In the genomic region with DNA sequence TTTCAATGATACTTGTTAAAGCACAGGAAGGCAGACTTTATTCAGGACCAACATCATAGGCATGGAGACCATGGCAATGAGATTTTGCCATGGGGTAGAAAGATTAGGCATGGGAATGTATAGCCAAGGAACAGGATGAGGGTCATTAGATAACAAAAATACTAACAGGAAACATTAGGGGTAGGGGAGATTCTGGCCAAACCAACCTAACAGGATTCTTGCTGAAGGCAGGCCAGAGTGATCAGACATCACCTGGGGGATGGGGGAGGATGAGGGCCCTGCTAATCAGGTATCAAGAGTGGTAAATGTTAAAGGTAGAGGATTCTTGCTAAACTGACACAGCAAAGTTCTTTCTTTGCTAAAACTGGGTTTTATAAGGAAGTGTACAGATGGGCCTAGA, we compare ENCODE assay signal across 16 cellular contexts.
DNase-seq lines count a peak whose midpoint lies in the region; ATAC-seq and TF ChIP-seq lines count a peak whose summit lies in the region.
"Had no signal": no experiment of that assay in that cellular context is flagged by ENCODE, and none has a peak within 500 bp of the region (broad histone marks: within the 10 kb centered on the region; RNA-seq: fewer than 3 reads in every experiment).

No MANE protein-coding gene starts in this region.

- H3K36me3 Mint-ChIP-seq in activated naive CD4-positive, alpha-beta T cell treated with anti-CD3 and anti-CD28 coated beads, Interleukin-2, amount 50 U/mL, for 24 hours, result peaks cover 19% of the 10 kb centered on the region
- peaks cover 4% of the 10 kb centered on the region for H3K36me3 Mint-ChIP-seq in activated naive CD4-positive, alpha-beta T cell treated with anti-CD3 and anti-CD28 coated beads, Interleukin-2, amount 10 ng/mL, durations not matched to agents 7 days and 5 days
- H3K36me3 Mint-ChIP-seq in activated T-helper 17 cell treated with anti-CD3 and anti-CD28 coated beads, Interleukin-2, amount 50 U/mL, for 72 hours (ENCODE audit: low read depth), result no peaks in the 10 kb centered on the region
- H3K36me3 Mint-ChIP-seq in nephron progenitor cell (ENCODE audit: low read depth), result peaks cover 17% of the 10 kb centered on the region

- H3K27ac Mint-ChIP-seq in activated naive CD4-positive, alpha-beta T cell treated with anti-CD3 and anti-CD28 coated beads, Interleukin-2, amount 50 U/mL, for 24 hours, result peak overlapping the region; percentile 1
- no peak overlapping the region for H3K27ac Mint-ChIP-seq in activated naive CD4-positive, alpha-beta T cell treated with anti-CD3 and anti-CD28 coated beads, Interleukin-2, amount 10 ng/mL, durations not matched to agents 7 days and 5 days
- peak overlapping the region; percentile 12 for H3K27ac Mint-ChIP-seq in activated T-helper 17 cell treated with anti-CD3 and anti-CD28 coated beads, Interleukin-2, amount 50 U/mL, for 72 hours
- H3K27ac Mint-ChIP-seq in nephron progenitor cell, result peak overlapping the region; percentile 1
- H3K27ac Mint-ChIP-seq: GM23338, HFFc6 had no signal

- H3K4me3 Mint-ChIP-seq in activated naive CD4-positive, alpha-beta T cell treated with anti-CD3 and anti-CD28 coated beads, Interleukin-2, amount 50 U/mL, for 24 hours, result no peak overlapping the region
- no peak overlapping the region for H3K4me3 Mint-ChIP-seq in activated naive CD4-positive, alpha-beta T cell treated with anti-CD3 and anti-CD28 coated beads, Interleukin-2, amount 10 ng/mL, durations not matched to agents 7 days and 5 days
- no peak overlapping the region for H3K4me3 Mint-ChIP-seq in activated T-helper 17 cell treated with anti-CD3 and anti-CD28 coated beads, Interleukin-2, amount 50 U/mL, for 72 hours
- no peak overlapping the region for H3K4me3 Mint-ChIP-seq in nephron progenitor cell
- H3K4me3 Mint-ChIP-seq: CD4-positive, alpha-beta memory T cell; GM23338; HFFc6 had no signal

- no peak for TF ChIP-seq POLR2A in thyroid gland (IDR thresholded peaks at IDR 0.05)

- TF ChIP-seq CTCF in nephron progenitor cell (IDR thresholded peaks at IDR 0.05) (no peak), thyroid gland (IDR thresholded peaks at IDR 0.05) (no peak)

- peaks cover 30% of the 10 kb centered on the region for H3K4me1 Mint-ChIP-seq in activated naive CD4-positive, alpha-beta T cell treated with anti-CD3 and anti-CD28 coated beads, Interleukin-2, amount 50 U/mL, for 24 hours
- H3K4me1 Mint-ChIP-seq in activated naive CD4-positive, alpha-beta T cell treated with anti-CD3 and anti-CD28 coated beads, Interleukin-2, amount 10 ng/mL, durations not matched to agents 7 days and 5 days, result peaks cover 12% of the 10 kb centered on the region
- peaks cover 17% of the 10 kb centered on the region for H3K4me1 Mint-ChIP-seq in activated T-helper 17 cell treated with anti-CD3 and anti-CD28 coated beads, Interleukin-2, amount 50 U/mL, for 72 hours
- peaks cover 20% of the 10 kb centered on the region for H3K4me1 Mint-ChIP-seq in nephron progenitor cell

- no peaks in the 10 kb centered on the region for H3K9me3 ChIP-seq in thyroid gland
- H3K9me3 ChIP-seq: HAP-1 had no signal

- H3K4me1 ChIP-seq in thyroid gland, result no peaks in the 10 kb centered on the region
- H3K4me1 ChIP-seq: HAP-1 had no signal

- CTCF ChIA-PET in activated naive CD4-positive, alpha-beta T cell treated with anti-CD3 and anti-CD28 coated beads, Interleukin-2, amount 10 ng/mL, durations not matched to agents 7 days and 5 days (lab: Charles Lee), result no interaction called here

- ATAC-seq in activated T-helper 17 cell treated with anti-CD3 and anti-CD28 coated beads, Interleukin-2, amount 50 U/mL, for 72 hours (replicated peaks), result no peak
- ATAC-seq: GM23338 had no signal

- no peaks in the 10 kb centered on the region for H3K27me3 ChIP-seq in thyroid gland

- H3K27ac ChIP-seq in thyroid gland, result no peak overlapping the region

- H3K9me3 Mint-ChIP-seq in activated naive CD4-positive, alpha-beta T cell treated with anti-CD3 and anti-CD28 coated beads, Interleukin-2, amount 50 U/mL, for 24 hours, result peaks cover 5% of the 10 kb centered on the region
- H3K9me3 Mint-ChIP-seq in activated naive CD4-positive, alpha-beta T cell treated with anti-CD3 and anti-CD28 coated beads, Interleukin-2, amount 10 ng/mL, durations not matched to agents 7 days and 5 days, result peaks cover 4% of the 10 kb centered on the region
- H3K9me3 Mint-ChIP-seq in activated T-helper 17 cell treated with anti-CD3 and anti-CD28 coated beads, Interleukin-2, amount 50 U/mL, for 72 hours, result peaks cover 11% of the 10 kb centered on the region
- H3K9me3 Mint-ChIP-seq in nephron progenitor cell, result peaks cover 27% of the 10 kb centered on the region
- H3K9me3 Mint-ChIP-seq: GM23338, HFFc6 had no signal

- no peak for DNase-seq in activated naive CD4-positive, alpha-beta T cell treated with anti-CD3 and anti-CD28 coated beads, Interleukin-2, amount 10 ng/mL, durations not matched to agents 7 days and 5 days
- no peak for DNase-seq in nephron progenitor cell
- DNase-seq in thyroid gland, result no peak
- DNase-seq in occipital lobe (lab: John Stamatoyannopoulos, UW), result no peak
- DNase-seq in activated CD4-positive, CD25-positive, alpha-beta regulatory T cell treated with anti-CD3 and anti-CD28 coated beads, Interleukin-2, amount 50 U/mL, for 72 hours, result no peak
- DNase-seq: C1 segment of cervical spinal cord; Calu3; CD4-positive, alpha-beta memory T cell; COR-L47; DMS53; DMS79 treated with DMSO at 0.1 percent for 48 hours; HFFc6 had no signal

- H3K27me3 Mint-ChIP-seq in activated naive CD4-positive, alpha-beta T cell treated with anti-CD3 and anti-CD28 coated beads, Interleukin-2, amount 50 U/mL, for 24 hours, result no peaks in the 10 kb centered on the region
- peaks cover 9% of the 10 kb centered on the region for H3K27me3 Mint-ChIP-seq in activated naive CD4-positive, alpha-beta T cell treated with anti-CD3 and anti-CD28 coated beads, Interleukin-2, amount 10 ng/mL, durations not matched to agents 7 days and 5 days
- peaks cover 6% of the 10 kb centered on the region for H3K27me3 Mint-ChIP-seq in activated T-helper 17 cell treated with anti-CD3 and anti-CD28 coated beads, Interleukin-2, amount 50 U/mL, for 72 hours
- peaks cover 4% of the 10 kb centered on the region for H3K27me3 Mint-ChIP-seq in nephron progenitor cell (ENCODE audit: low read depth, poor library complexity)

- no peaks in the 10 kb centered on the region for H3K36me3 ChIP-seq in thyroid gland
- H3K36me3 ChIP-seq: HAP-1 had no signal

- H3K4me3 ChIP-seq in thyroid gland (replicated peaks in 1 of 3), result no peak overlapping the region
- H3K4me3 ChIP-seq: GM23338, HAP-1 had no signal

- intact Hi-C loops in thyroid gland (cut with DNase I), result no loop called here
